Comparison of ENCODE assay signal across 14 cellular contexts in the genomic region with DNA sequence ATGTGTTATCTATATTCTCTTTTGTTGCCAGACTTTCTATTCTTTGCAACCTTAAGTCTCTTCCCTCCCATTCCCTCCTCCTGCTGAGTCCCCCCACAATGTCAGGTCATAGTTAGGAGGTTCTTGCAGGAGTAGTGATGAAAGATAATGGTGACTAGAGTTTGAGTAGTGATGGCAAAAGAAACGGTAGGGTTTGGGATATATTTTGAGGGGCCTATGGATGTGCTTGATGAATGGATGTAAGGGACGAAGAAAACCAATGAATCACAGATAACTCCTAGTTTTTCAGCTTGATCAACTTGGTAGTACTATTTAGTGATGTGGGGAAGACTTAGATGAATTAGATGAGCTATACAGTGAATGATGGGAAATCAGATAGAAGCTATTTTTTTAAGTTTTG.
"Had no signal": no experiment of that assay in that cellular context is flagged by ENCODE, and none has a peak within 500 bp of the region (broad histone marks: within the 10 kb centered on the region; RNA-seq: fewer than 3 reads in every experiment).

No MANE protein-coding gene starts in this region.

- H3K36me3 ChIP-seq: esophagus muscularis mucosa, lower lobe of right lung, right atrium auricular region, upper lobe of left lung had no signal

- H3K4me3 Mint-ChIP-seq: activated B cell treated with CpG ODN at 0.5 μM for 24 hours; activated CD8-positive, alpha-beta memory T cell treated with anti-CD3 and anti-CD28 coated beads, Interleukin-2, amount 10 ng/mL, durations not matched to agents 7 days and 5 days; activated naive CD4-positive, alpha-beta T cell treated with anti-CD3 and anti-CD28 coated beads, Interleukin-2, amount 10 ng/mL, durations not matched to agents 7 days and 5 days; immature natural killer cell; mesothelial cell of epicardium had no signal

- H3K27me3 Mint-ChIP-seq: activated B cell treated with CpG ODN at 0.5 μM for 24 hours; activated CD8-positive, alpha-beta memory T cell treated with anti-CD3 and anti-CD28 coated beads, Interleukin-2, amount 10 ng/mL, durations not matched to agents 7 days and 5 days; activated naive CD4-positive, alpha-beta T cell treated with anti-CD3 and anti-CD28 coated beads, Interleukin-2, amount 10 ng/mL, durations not matched to agents 7 days and 5 days had no signal

- DNase-seq: activated B cell treated with CpG ODN at 0.5 μM for 24 hours; activated CD8-positive, alpha-beta memory T cell treated with anti-CD3 and anti-CD28 coated beads, Interleukin-2, amount 10 ng/mL, durations not matched to agents 7 days and 5 days; activated naive CD4-positive, alpha-beta T cell treated with anti-CD3 and anti-CD28 coated beads, Interleukin-2, amount 10 ng/mL, durations not matched to agents 7 days and 5 days; aorta; dorsolateral prefrontal cortex; glutamatergic neuron; immature natural killer cell; lower lobe of right lung; small intestine; substantia nigra; upper lobe of left lung had no signal

- ATAC-seq: activated CD8-positive, alpha-beta memory T cell treated with anti-CD3 and anti-CD28 coated beads, Interleukin-2, amount 10 ng/mL, durations not matched to agents 7 days and 5 days; lower lobe of right lung had no signal

- H3K27ac Mint-ChIP-seq: activated B cell treated with CpG ODN at 0.5 μM for 24 hours; activated CD8-positive, alpha-beta memory T cell treated with anti-CD3 and anti-CD28 coated beads, Interleukin-2, amount 10 ng/mL, durations not matched to agents 7 days and 5 days; activated naive CD4-positive, alpha-beta T cell treated with anti-CD3 and anti-CD28 coated beads, Interleukin-2, amount 10 ng/mL, durations not matched to agents 7 days and 5 days; mesothelial cell of epicardium had no signal

- H3K27me3 ChIP-seq: dorsolateral prefrontal cortex, esophagus muscularis mucosa, right atrium auricular region, upper lobe of left lung had no signal

- H3K36me3 Mint-ChIP-seq: mesothelial cell of epicardium had no signal

- H3K9me3 ChIP-seq: esophagus muscularis mucosa, lower lobe of right lung, right atrium auricular region, upper lobe of left lung had no signal

- H3K9me3 Mint-ChIP-seq: activated B cell treated with CpG ODN at 0.5 μM for 24 hours; activated naive CD4-positive, alpha-beta T cell treated with anti-CD3 and anti-CD28 coated beads, Interleukin-2, amount 10 ng/mL, durations not matched to agents 7 days and 5 days; immature natural killer cell; mesothelial cell of epicardium had no signal

- H3K4me3 ChIP-seq: dorsolateral prefrontal cortex, esophagus muscularis mucosa, lower lobe of right lung, right atrium auricular region, upper lobe of left lung had no signal

- H3K27ac ChIP-seq: dorsolateral prefrontal cortex, esophagus muscularis mucosa, lower lobe of right lung, right atrium auricular region, upper lobe of left lung had no signal
